ENCODE assay signal across 10 cellular contexts in genomic region chr12:99131761-99132199, GRCh38.
A peak's percentile ranks its signal among the peaks of the same experiment; 100 is the strongest.
DNase-seq lines count a peak whose midpoint lies in the region; TF ChIP-seq lines count a peak whose summit lies in the region.
"Had no signal": no experiment of that assay in that cellular context is flagged by ENCODE, and none has a peak within 500 bp of the region (broad histone marks: within the 10 kb centered on the region; RNA-seq: fewer than 3 reads in every experiment).

No MANE protein-coding gene starts in this region.

- no peak for TF ChIP-seq POLR2A in ovary (IDR thresholded peaks at IDR 0.05)

- H3K9me3 ChIP-seq in iPS DF 6.9 (ENCODE audit: control insufficient read depth, insufficient read depth, low read length), result no peaks in the 10 kb centered on the region
- no peaks in the 10 kb centered on the region for H3K9me3 ChIP-seq in ovary

- TF ChIP-seq CTCF in ovary (IDR thresholded peaks at IDR 0.05), result no peak

- WGBS in iPS DF 6.9 (ENCODE audit: insufficient coverage, insufficient read length), result no CpG with 5 or more reads among the region's 7 CpGs
- WGBS in ovary, 3 donors, result 17 to 25% (median 18%) methylated on average over 7 of the region's 7 CpGs

- DNase-seq in NOMO-1 (lab: John Stamatoyannopoulos, UW; ENCODE audit: unreplicated experiment in 2 of 2), result peak; percentile 46 to 48
- no peak for DNase-seq in NOMO-1 treated with dmso at 0.1 percent for 144 hours (lab: John Stamatoyannopoulos, UW; ENCODE audit: unreplicated experiment)
- DNase-seq in RPMI8226, result peak; percentile 15
- DNase-seq in iPS DF 6.9 (ENCODE audit: low read depth, low spot score), result peak; percentile 39
- no peak for DNase-seq in NCI-H146 (lab: John Stamatoyannopoulos, UW)
- DNase-seq in ovary, result no peak
- no peak for DNase-seq in NCI-H1105 treated with DMSO at 0.1 percent for 48 hours (lab: John Stamatoyannopoulos, UW)
- no peak for DNase-seq in T-helper 9 cell
- DNase-seq: activated T-cell treated with anti-CD3 and anti-CD28 coated beads, Interleukin-2, amount 50 U/mL, for 48 hours; NCI-H526 treated with DMSO at 0.1 percent for 48 hours had no signal

- H3K27me3 ChIP-seq in iPS DF 6.9 (ENCODE audit: control insufficient read depth, insufficient read depth, low read length) (no peaks in the 10 kb centered on the region), ovary (no peaks in the 10 kb centered on the region)

- no peak overlapping the region for H3K4me3 ChIP-seq in iPS DF 6.9 (ENCODE audit: low read length)
- no peak overlapping the region for H3K4me3 ChIP-seq in ovary

- 0 out of 2 replicates have a peak, but pooled peaks cover under 1% of the 10 kb centered on the region for H3K4me1 ChIP-seq in iPS DF 6.9 (ENCODE audit: control insufficient read depth, insufficient read depth, low read length)
- H3K4me1 ChIP-seq in ovary (ENCODE audit: insufficient read depth), result no peaks in the 10 kb centered on the region

- TF ChIP-seq EP300 in ovary (IDR thresholded peaks at IDR 0.05), result no peak

- H3K27ac ChIP-seq in iPS DF 6.9 (ENCODE audit: low read length) (no peak overlapping the region), ovary (no peak overlapping the region)

- H3K36me3 ChIP-seq in iPS DF 6.9 (ENCODE audit: control insufficient read depth, insufficient read depth, low read length) (no peaks in the 10 kb centered on the region), ovary (no peaks in the 10 kb centered on the region)

- intact Hi-C loops in ovary (cut with DNase I), result no loop called here

Comparison
In these comparisons a context has a peak if more than half of its experiments do, and no peak if none do; other contexts are left out.
1. DNase-seq: peak in NOMO-1 (2 of 2), RPMI8226 (single experiment) and iPS DF 6.9 (single experiment); none in NOMO-1 treated with dmso at 0.1 percent for 144 hours (single experiment), NCI-H146 (single experiment), ovary (0 of 5), NCI-H1105 treated with DMSO at 0.1 percent for 48 hours (single experiment) and T-helper 9 cell (single experiment).